ENCODE assay signal across 8 cellular contexts in the genomic region with DNA sequence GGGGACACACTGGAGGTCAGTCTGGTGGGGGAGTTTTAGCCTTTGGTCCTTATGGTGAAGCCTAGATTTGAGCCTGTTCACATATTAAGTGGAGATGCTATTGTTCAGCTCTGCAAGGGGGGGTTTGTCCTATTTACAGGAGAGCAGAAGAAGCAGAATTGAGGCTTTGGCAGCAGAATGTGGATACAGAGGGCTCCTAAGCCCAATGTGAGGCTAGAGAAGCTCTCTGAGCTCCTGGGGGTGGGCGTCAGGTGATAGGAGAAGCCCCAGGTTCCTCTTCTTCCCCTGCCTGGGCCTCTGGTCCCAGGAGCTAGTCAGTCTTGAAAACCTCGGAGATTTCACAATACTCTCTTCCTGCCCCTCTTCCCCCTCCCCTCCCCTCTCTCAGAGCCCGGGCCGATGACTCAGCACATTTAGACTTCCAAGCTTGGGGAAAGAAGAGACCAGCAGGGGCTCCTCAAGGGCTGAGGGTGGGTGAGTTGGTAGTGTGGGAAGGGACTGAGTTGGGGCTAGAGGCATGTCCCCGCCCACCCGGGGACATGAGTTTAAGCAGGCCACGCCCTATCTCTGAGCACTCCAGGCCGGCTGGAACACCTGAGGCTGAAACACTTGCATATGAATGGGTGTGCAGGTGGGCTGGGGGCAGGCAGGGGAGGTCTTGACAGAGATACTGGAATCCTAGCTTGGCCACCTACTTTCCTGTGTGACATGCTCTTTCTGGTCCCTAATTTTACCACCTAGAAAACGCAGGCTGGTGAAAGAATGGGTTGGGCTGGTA. TPM values are rescaled to one million over a fixed set of nuclear protein-coding genes. Genes with fewer than 3 reads are reported as not detected.
A peak's percentile ranks its signal among the peaks of the same experiment; 100 is the strongest.
DNase-seq lines count a peak whose midpoint lies in the region; ATAC-seq and TF ChIP-seq lines count a peak whose summit lies in the region.

No MANE protein-coding gene starts in this region.

- H3K4me3 ChIP-seq in brain microvascular endothelial cell (ENCODE audit: low read depth, low read length) (peak overlapping the region; percentile 42), iPS-18a (ENCODE audit: low read length) (peak overlapping the region; percentile 75), gastrocnemius medialis (peak overlapping the region; percentile 14 to 81 (median 60))

- TF ChIP-seq CTCF in brain microvascular endothelial cell (IDR thresholded peaks at IDR 0.05; ENCODE audit: low read depth, low read length, missing control alignments) (no peak), gastrocnemius medialis (IDR thresholded peaks at IDR 0.05 in 4 of 5, conservative IDR thresholded peaks at IDR 0.05 in 1 of 5) (no peak)

- peak in 1 of 2 donors; percentile 12 for TF ChIP-seq POLR2A in gastrocnemius medialis (IDR thresholded peaks at IDR 0.05)

- intact Hi-C loops in gastrocnemius medialis (cut with DNase I; ENCODE audit: low total_unique reads) = loop anchor here (5.0 kb wide), 2 partner anchors 147 to 237 kb away; partner anchors contain the start of gene HDAC6

- DNase-seq in DMS 273 treated with DMSO at 0.1 percent for 48 hours (lab: John Stamatoyannopoulos, UW) (peak; percentile 53), LoVo (ENCODE audit: low spot score) (peak; percentile 27), T-helper 2 cell (peak in 4 of 5 experiments; percentile 6 to 57 (median 25)), brain microvascular endothelial cell (peak; percentile 81), gastrocnemius medialis (peak; percentile 38 to 74)

- H3K36me3 ChIP-seq in brain microvascular endothelial cell (replicated peaks) = peaks cover 30% of the 10 kb centered on the region
- peaks cover 31% of the 10 kb centered on the region for H3K36me3 ChIP-seq in iPS-18a (ENCODE audit: control insufficient read depth, low read depth, low read length)
- peaks cover 0 to 27% of the 10 kb centered on the region in 2 donors for H3K36me3 ChIP-seq in gastrocnemius medialis

- H3K27ac ChIP-seq in brain microvascular endothelial cell (peak overlapping the region; percentile 95), iPS-18a (ENCODE audit: low read length) (peak overlapping the region; percentile 67), gastrocnemius medialis (peak overlapping the region; percentile 93 to 100 (median 98))

- peak overlapping the region; percentile 51 for H3K9ac ChIP-seq in iPS-18a (ENCODE audit: low read length)

- H3K27me3 ChIP-seq in brain microvascular endothelial cell (replicated peaks) = no peaks in the 10 kb centered on the region
- H3K27me3 ChIP-seq in iPS-18a (ENCODE audit: control insufficient read depth, insufficient read depth, low read length) = no peaks in the 10 kb centered on the region
- no peaks in the 10 kb centered on the region for H3K27me3 ChIP-seq in gastrocnemius medialis

- in situ Hi-C loops in brain microvascular endothelial cell (cut with HindIII; ENCODE audit: low pct_ligation_motif_present, low sequenced_read_pairs) (no loop called here), gastrocnemius medialis (cut with MboI; ENCODE audit: low sequenced_read_pairs in 4 of 4) (loop anchor here in 1 of 4 donors (5.0 kb wide), 1 partner anchor 77 kb away; no protein-coding TSS in a partner anchor)

- H3K4me1 ChIP-seq in iPS-18a (ENCODE audit: control insufficient read depth, low read depth, low read length) (peaks cover 6% of the 10 kb centered on the region), gastrocnemius medialis (peaks cover 9% of the 10 kb centered on the region in 2 donors)

- peak; percentile 34 to 37 for ATAC-seq in gastrocnemius medialis
- ATAC-seq in HG02623 (IDR thresholded peaks at IDR 0.05; ENCODE audit: unreplicated experiment) = no peak
- ATAC-seq in GM21825 (IDR thresholded peaks at IDR 0.05; ENCODE audit: unreplicated experiment) = no peak

- H3K9me3 ChIP-seq in iPS-18a (ENCODE audit: control insufficient read depth, low read depth, low read length) (peaks cover 3% of the 10 kb centered on the region), gastrocnemius medialis (no peaks in the 10 kb centered on the region)

RNA-seq across cellular contexts. Expression of gene TFE3, which starts 3.4 kb away (rescaled TPM):
- 10 to 100 TPM; 29.3 to 44.5 (median 34.7) TPM for total RNA-seq in gastrocnemius medialis

RNA-seq across cellular contexts. Expression of gene CCDC120, which starts 19.0 kb away (rescaled TPM):
- under 1 TPM; 0.07 to 0.55 (median 0.40) TPM for total RNA-seq in gastrocnemius medialis

RNA-seq across cellular contexts. Expression of gene PRAF2, which starts 34.0 kb away (rescaled TPM):
- 1 to 10 TPM; 4.5 to 6.6 (median 4.7) TPM for total RNA-seq in gastrocnemius medialis

RNA-seq across cellular contexts. Expression of gene GRIPAP1, which starts 37.7 kb away (rescaled TPM):
- 10 to 100 TPM in 2 of 4 donors, 1 to 10 TPM in 2; 8.6 to 19.3 (median 10.1) TPM for total RNA-seq in gastrocnemius medialis

RNA-seq across cellular contexts. Expression of gene WDR45, which starts 39.9 kb away (rescaled TPM):
- 100 to 1,000 TPM in 3 of 4 donors, 10 to 100 TPM in 1; 98.2 to 125 (median 105) TPM for total RNA-seq in gastrocnemius medialis

Comparison
In these comparisons a context has a peak if more than half of its experiments do, and no peak if none do; other contexts are left out.
1. DNase-seq: peak in every context shown above with its lines; median percentile 81 in brain microvascular endothelial cell; 56 in gastrocnemius medialis; 53 in DMS 273 treated with DMSO at 0.1 percent for 48 hours; 27 in LoVo; 25 in T-helper 2 cell.
2. ATAC-seq: peak in gastrocnemius medialis (2 of 2); none in HG02623 (single experiment) and GM21825 (single experiment).
3. Peak in every context shown above with its lines, with median percentiles within 50 percentile points of each other: H3K27ac ChIP-seq and H3K4me3 ChIP-seq.